8 cellular contexts compared by ENCODE assay signal in the genomic region with DNA sequence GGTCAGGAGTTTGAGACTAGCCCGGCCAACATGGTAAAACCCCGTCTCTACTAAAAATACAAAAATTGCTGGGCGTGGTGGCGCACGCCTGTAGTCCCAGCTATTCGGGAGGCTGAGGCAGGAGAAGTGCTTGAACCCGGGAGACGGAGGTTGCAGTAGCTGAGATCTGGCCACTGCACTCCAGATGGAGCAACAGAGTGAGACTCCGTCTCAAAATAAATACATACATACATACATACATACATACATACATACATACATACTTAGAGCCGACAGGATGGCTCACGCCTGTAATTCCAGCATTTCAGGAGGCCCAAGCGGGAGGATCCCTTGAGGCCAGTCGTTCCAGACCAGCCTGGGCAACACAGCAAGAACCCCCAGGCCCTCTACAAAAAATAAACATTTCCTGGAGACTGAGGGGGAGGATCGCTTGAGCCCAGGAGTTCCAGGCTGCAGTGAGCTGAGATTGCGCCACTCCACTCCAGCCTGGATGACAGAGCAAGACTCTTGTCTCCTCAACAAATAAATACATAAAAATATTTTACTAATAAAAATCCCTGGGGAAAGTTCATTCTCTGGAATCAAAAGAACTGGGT. TPM values are rescaled to one million over a fixed set of nuclear protein-coding genes. Genes with fewer than 3 reads are reported as not detected.
A peak's percentile ranks its signal among the peaks of the same experiment; 100 is the strongest.
DNase-seq lines count a peak whose midpoint lies in the region; ATAC-seq, FAIRE-seq and TF ChIP-seq lines count a peak whose summit lies in the region.

No MANE protein-coding gene starts in this region.

- CTCF ChIA-PET in A549 (lab: Yijun Ruan, JAX) = interaction anchor here (1.4 to 1.6 kb wide), 2 partner anchors 46 to 164 kb away, joined by 4 read pairs; no protein-coding TSS in a partner anchor

- TF ChIP-seq POLR2A in A549 (IDR thresholded peaks at IDR 0.05; ENCODE audit: low read length) = no peak

- no peaks in the 10 kb centered on the region for H3K36me3 Mint-ChIP-seq in mesothelial cell of epicardium

- H3K27me3 ChIP-seq in bronchial epithelial cell (ENCODE audit: control insufficient read depth, insufficient read depth, low read length) = no peaks in the 10 kb centered on the region

- peak; percentile 12 to 26; a peak in 5 of 6 replicates for ATAC-seq in A549
- no peak for ATAC-seq in HG03045 (IDR thresholded peaks at IDR 0.05; ENCODE audit: unreplicated experiment)

- FAIRE-seq in A549 (lab: Jason Lieb, UNC) (no peak), bronchial epithelial cell (lab: Jason Lieb, UNC) (no peak)

- H3K4me3 Mint-ChIP-seq in mesothelial cell of epicardium = peak overlapping the region; percentile 89

- H3K4me1 ChIP-seq in A549 = peaks cover 44% of the 10 kb centered on the region

- 8% methylated on average over 15 of the region's 15 CpGs for whole genome bisulfite sequencing in A549 (ENCODE audit: missing lambda C conversion rate)

- peak in 1 of 2 experiments; percentile 84 for DNase-seq in A549 (ENCODE audit: low read depth in 1 of 2, low spot score in 1 of 2)
- DNase-seq in Jurkat, Clone E6-1 (ENCODE audit: low read depth, low spot score) = no peak
- peak; percentile 45 for DNase-seq in bronchial epithelial cell (ENCODE audit: low read depth)
- DNase-seq in mesothelial cell of epicardium (ENCODE audit: low spot score in 2 of 2, unreplicated experiment in 2 of 2) = no peak
- no peak for DNase-seq in DMS53 (lab: John Stamatoyannopoulos, UW)
- DNase-seq in DMS79 treated with DMSO at 0.1 percent for 48 hours (lab: John Stamatoyannopoulos, UW) = no peak
- DNase-seq in stimulated activated naive CD4-positive, alpha-beta T cell (lab: John Stamatoyannopoulos, UW) = no peak

- TF ChIP-seq CTCF in A549 (IDR thresholded peaks at IDR 0.05) = no peak
- no peak for TF ChIP-seq CTCF in bronchial epithelial cell (IDR thresholded peaks at IDR 0.05; ENCODE audit: insufficient read depth, low read length, severe bottlenecking)
- no peak for TF ChIP-seq CTCF in mesothelial cell of epicardium (IDR thresholded peaks at IDR 0.05; ENCODE audit: unreplicated experiment)

- peak in 1 of 2 experiments; percentile 6; a peak in 1 of 5 replicates for TF ChIP-seq EP300 in A549 (IDR thresholded peaks at IDR 0.05)

- H3K4me3 ChIP-seq in A549 (peak overlapping the region; percentile 76), bronchial epithelial cell (ENCODE audit: low read depth, low read length) (peak overlapping the region; percentile 98)
- H3K4me3 ChIP-seq in Jurkat, Clone E6-1 (ENCODE audit: low read length) = peak overlapping the region; percentile 98

- TF ChIP-seq RAD21 in A549 (conservative IDR thresholded peaks at IDR 0.05 in 1 of 2, IDR thresholded peaks at IDR 0.05 in 1 of 2) = no peak

- peak overlapping the region; percentile 95 for H3K4me2 ChIP-seq in A549

- peak overlapping the region; percentile 91 to 97 for H3K27ac ChIP-seq in A549

- H3K36me3 ChIP-seq in bronchial epithelial cell (ENCODE audit: control insufficient read depth, insufficient read depth, low read length) = no peaks in the 10 kb centered on the region

- H3K9me3 ChIP-seq in A549 = no peaks in the 10 kb centered on the region

- POLR2A ChIA-PET in A549 (lab: Yijun Ruan, JAX) = no interaction called here

- H3K4me1 Mint-ChIP-seq in mesothelial cell of epicardium = peaks cover 18% of the 10 kb centered on the region

- H3K27me3 Mint-ChIP-seq in mesothelial cell of epicardium (ENCODE audit: low read depth) = no peaks in the 10 kb centered on the region

- peak overlapping the region; percentile 99 for H3K27ac Mint-ChIP-seq in mesothelial cell of epicardium

- H3K9me3 Mint-ChIP-seq in mesothelial cell of epicardium = no peaks in the 10 kb centered on the region

TF ChIP-seq in A549, 52 proteins besides CTCF, POLR2A, EP300 and RAD21:
- peak; percentile 39; the same call in 1 of the 2 replicates for TF ChIP-seq GATA3 (IDR thresholded peaks at IDR 0.05; ENCODE audit: borderline replicate concordance)
- no peak for TF ChIP-seq TFCP2L1 (CRISPR knock-in tag; IDR thresholded peaks at IDR 0.05)
- 0 out of 2 replicates have a peak, but pooled peaks have one; percentile 39 for TF ChIP-seq FOXS1 (CRISPR knock-in tag; IDR thresholded peaks at IDR 0.05)
- TF ChIP-seq SMC3 (IDR thresholded peaks at IDR 0.05) = no peak
- no peak for TF ChIP-seq ESRRA (IDR thresholded peaks at IDR 0.05; ENCODE audit: borderline replicate concordance, low read length)
- TF ChIP-seq JUNB (IDR thresholded peaks at IDR 0.05) = no peak
- TF ChIP-seq, protein P1, sequence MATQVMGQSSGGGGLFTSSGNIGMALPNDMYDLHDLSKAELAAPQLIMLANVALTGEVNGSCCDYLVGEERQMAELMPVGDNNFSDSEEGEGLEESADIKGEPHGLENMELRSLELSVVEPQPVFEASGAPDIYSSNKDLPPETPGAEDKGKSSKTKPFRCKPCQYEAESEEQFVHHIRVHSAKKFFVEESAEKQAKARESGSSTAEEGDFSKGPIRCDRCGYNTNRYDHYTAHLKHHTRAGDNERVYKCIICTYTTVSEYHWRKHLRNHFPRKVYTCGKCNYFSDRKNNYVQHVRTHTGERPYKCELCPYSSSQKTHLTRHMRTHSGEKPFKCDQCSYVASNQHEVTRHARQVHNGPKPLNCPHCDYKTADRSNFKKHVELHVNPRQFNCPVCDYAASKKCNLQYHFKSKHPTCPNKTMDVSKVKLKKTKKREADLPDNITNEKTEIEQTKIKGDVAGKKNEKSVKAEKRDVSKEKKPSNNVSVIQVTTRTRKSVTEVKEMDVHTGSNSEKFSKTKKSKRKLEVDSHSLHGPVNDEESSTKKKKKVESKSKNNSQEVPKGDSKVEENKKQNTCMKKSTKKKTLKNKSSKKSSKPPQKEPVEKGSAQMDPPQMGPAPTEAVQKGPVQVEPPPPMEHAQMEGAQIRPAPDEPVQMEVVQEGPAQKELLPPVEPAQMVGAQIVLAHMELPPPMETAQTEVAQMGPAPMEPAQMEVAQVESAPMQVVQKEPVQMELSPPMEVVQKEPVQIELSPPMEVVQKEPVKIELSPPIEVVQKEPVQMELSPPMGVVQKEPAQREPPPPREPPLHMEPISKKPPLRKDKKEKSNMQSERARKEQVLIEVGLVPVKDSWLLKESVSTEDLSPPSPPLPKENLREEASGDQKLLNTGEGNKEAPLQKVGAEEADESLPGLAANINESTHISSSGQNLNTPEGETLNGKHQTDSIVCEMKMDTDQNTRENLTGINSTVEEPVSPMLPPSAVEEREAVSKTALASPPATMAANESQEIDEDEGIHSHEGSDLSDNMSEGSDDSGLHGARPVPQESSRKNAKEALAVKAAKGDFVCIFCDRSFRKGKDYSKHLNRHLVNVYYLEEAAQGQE (IDR thresholded peaks at IDR 0.05) = no peak
- TF ChIP-seq, protein P2, sequence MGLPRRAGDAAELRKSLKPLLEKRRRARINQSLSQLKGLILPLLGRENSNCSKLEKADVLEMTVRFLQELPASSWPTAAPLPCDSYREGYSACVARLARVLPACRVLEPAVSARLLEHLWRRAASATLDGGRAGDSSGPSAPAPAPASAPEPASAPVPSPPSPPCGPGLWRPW (IDR thresholded peaks at IDR 0.05) = no peak
- TF ChIP-seq CHD4 (IDR thresholded peaks at IDR 0.05; ENCODE audit: borderline replicate concordance) = no peak
- TF ChIP-seq CEBPB (IDR thresholded peaks at IDR 0.05) = peak; percentile 87 to 95
- TF ChIP-seq, protein P3, sequence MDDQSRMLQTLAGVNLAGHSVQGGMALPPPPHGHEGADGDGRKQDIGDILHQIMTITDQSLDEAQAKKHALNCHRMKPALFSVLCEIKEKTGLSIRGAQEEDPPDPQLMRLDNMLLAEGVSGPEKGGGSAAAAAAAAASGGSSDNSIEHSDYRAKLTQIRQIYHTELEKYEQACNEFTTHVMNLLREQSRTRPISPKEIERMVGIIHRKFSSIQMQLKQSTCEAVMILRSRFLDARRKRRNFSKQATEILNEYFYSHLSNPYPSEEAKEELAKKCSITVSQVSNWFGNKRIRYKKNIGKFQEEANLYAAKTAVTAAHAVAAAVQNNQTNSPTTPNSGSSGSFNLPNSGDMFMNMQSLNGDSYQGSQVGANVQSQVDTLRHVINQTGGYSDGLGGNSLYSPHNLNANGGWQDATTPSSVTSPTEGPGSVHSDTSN (IDR thresholded peaks at IDR 0.05) = no peak
- no peak for TF ChIP-seq JUN (IDR thresholded peaks at IDR 0.05)

RNA-seq across cellular contexts. Expression of a gene that starts 0.9 kb away (rescaled TPM):
- polyA plus RNA-seq in A549 (2011; rRNA removed) = 5.2 and 5.8 TPM in 2 replicates
- polyA plus RNA-seq in A549 (2012; cell fraction: cytosol; rRNA removed) = 6.7 and 11.7 TPM in 2 replicates
- 21.0 and 33.1 TPM in 2 replicates for polyA plus RNA-seq in A549 (2012; cell fraction: nucleus; rRNA removed)
- polyA plus RNA-seq in A549 (2017; fragmentation: RNase III; extraction: RNeasy Plus Mini Kit Qiagen cat#74134 plus additional on column Dnase treatment) = 12.3 to 13.0 TPM (median 12.7 TPM) in 3 replicates
- 6.3 and 9.3 TPM in 2 replicates for polyA minus RNA-seq in A549 (2011; rRNA and poly(A)+ RNA removed)
- polyA plus RNA-seq in Jurkat, Clone E6-1 (2012; ENCODE audit: insufficient read depth, insufficient read length) = 4.5 TPM
- 3.2 and 5.1 TPM in 2 replicates for total RNA-seq in bronchial epithelial cell
- total RNA-seq in mesothelial cell of epicardium = 13.3 to 14.8 TPM (median 13.9 TPM) in 3 replicates

RNA-seq across cellular contexts. Expression of a gene that starts 15.9 kb away (rescaled TPM):
- polyA plus RNA-seq in A549 (2011; rRNA removed) = 1,312 and 1,863 TPM in 2 replicates
- 6,925 and 8,166 TPM in 2 replicates for polyA plus RNA-seq in A549 (2012; cell fraction: cytosol; rRNA removed)
- polyA plus RNA-seq in A549 (2012; cell fraction: nucleus; rRNA removed) = 8,032 and 13,648 TPM in 2 replicates
- polyA plus RNA-seq in A549 (2017; fragmentation: RNase III; extraction: RNeasy Plus Mini Kit Qiagen cat#74134 plus additional on column Dnase treatment) = 5,057 to 5,556 TPM (median 5,344 TPM) in 3 replicates
- 3,044 and 5,216 TPM in 2 replicates for polyA minus RNA-seq in A549 (2011; rRNA and poly(A)+ RNA removed)
- polyA plus RNA-seq in Jurkat, Clone E6-1 (2012; ENCODE audit: insufficient read depth, insufficient read length) = 12,249 TPM
- total RNA-seq in bronchial epithelial cell = 1,767 and 1,838 TPM in 2 replicates
- 3,506 to 3,552 TPM (median 3,513 TPM) in 3 replicates for total RNA-seq in mesothelial cell of epicardium
